In the genomic region with DNA sequence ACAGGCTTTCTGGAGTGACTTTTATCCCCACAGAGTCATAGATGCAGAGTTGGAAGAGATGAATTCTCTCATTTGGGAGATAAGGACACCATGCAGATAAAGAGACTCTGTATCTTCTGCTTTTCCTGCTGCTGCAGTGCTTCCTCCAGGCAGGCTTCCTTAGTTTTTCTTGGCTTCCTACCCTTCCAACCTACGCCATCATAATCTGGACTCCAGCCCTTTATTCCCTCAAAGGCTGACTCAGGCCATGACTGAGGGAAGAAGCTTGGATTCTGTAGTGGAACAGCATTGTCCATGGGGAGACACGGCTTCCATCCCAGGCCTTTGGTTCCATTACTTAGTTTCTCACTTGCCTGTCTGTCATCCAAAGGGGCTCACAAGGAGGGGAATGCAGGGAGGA, we compare ENCODE assay signal across 1 cellular context.
TF ChIP-seq lines count a peak whose summit lies in the region.

No MANE protein-coding gene starts in this region.

TF ChIP-seq in H1, 55 proteins besides CTCF, POLR2A, EP300 and RAD21:
- no peak for TF ChIP-seq SIX5 (IDR thresholded peaks at IDR 0.05; ENCODE audit: low read depth, low read length)
- no peak for TF ChIP-seq YY1 (IDR thresholded peaks at IDR 0.05; ENCODE audit: low read depth, low read length)
- TF ChIP-seq MAFK (IDR thresholded peaks at IDR 0.05; ENCODE audit: low read depth, low read length), result no peak
- no peak for TF ChIP-seq POLR2AphosphoS5 (IDR thresholded peaks at IDR 0.05; ENCODE audit: low read depth, low read length)
- no peak for TF ChIP-seq NRF1 (IDR thresholded peaks at IDR 0.05; ENCODE audit: low read depth, low read length)
- no peak for TF ChIP-seq TEAD4 (IDR thresholded peaks at IDR 0.05; ENCODE audit: low read depth, low read length)
- no peak for TF ChIP-seq SRF (IDR thresholded peaks at IDR 0.05; ENCODE audit: low read depth, low read length)
- TF ChIP-seq USF2 (IDR thresholded peaks at IDR 0.05; ENCODE audit: low read length), result no peak
- TF ChIP-seq, protein P1, sequence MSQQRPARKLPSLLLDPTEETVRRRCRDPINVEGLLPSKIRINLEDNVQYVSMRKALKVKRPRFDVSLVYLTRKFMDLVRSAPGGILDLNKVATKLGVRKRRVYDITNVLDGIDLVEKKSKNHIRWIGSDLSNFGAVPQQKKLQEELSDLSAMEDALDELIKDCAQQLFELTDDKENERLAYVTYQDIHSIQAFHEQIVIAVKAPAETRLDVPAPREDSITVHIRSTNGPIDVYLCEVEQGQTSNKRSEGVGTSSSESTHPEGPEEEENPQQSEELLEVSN (IDR thresholded peaks at IDR 0.05), result no peak
- no peak for TF ChIP-seq SP2 (IDR thresholded peaks at IDR 0.05; ENCODE audit: low read length)
- TF ChIP-seq, protein P2, sequence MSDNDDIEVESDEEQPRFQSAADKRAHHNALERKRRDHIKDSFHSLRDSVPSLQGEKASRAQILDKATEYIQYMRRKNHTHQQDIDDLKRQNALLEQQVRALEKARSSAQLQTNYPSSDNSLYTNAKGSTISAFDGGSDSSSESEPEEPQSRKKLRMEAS (IDR thresholded peaks at IDR 0.05), result no peak
